In genomic region chr1:51990478-51990965, GRCh38 we compare ENCODE assay signal across 8 cellular contexts. TPM values are rescaled to one million over a fixed set of nuclear protein-coding genes. Genes with fewer than 3 reads are reported as not detected.
DNase-seq lines count a peak whose midpoint lies in the region; ATAC-seq and TF ChIP-seq lines count a peak whose summit lies in the region.

A gene with protein sequence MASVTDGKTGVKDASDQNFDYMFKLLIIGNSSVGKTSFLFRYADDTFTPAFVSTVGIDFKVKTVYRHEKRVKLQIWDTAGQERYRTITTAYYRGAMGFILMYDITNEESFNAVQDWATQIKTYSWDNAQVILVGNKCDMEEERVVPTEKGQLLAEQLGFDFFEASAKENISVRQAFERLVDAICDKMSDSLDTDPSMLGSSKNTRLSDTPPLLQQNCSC (minus strand): TSS chr1:51990700. CDS start chr1:51977117, 13,583 bp downstream.

- no peak within 1 kb of the TSS for H3K9ac ChIP-seq in DND-41 (ENCODE audit: low read depth, low read length)

- no peaks in the 10 kb centered on the region for H3K79me2 ChIP-seq in DND-41 (ENCODE audit: insufficient read depth, low read length)

- no peak within 1 kb of the TSS for H3K4me3 ChIP-seq in DND-41 (ENCODE audit: low read depth in 1 of 2, low read length in 2 of 2)
- H3K4me3 ChIP-seq in HEK293 (ENCODE audit: low read depth, low read length): peak within 1 kb of the TSS; percentile 56

- H3K9me3 ChIP-seq in DND-41 (ENCODE audit: insufficient read depth, low read length, severe bottlenecking) (no peaks in the 10 kb centered on the region), HEK293 (ENCODE audit: control insufficient read depth, insufficient read depth, low read depth, low read length) (no peaks in the 10 kb centered on the region)

- H3K9me3 Mint-ChIP-seq in WTC11: no peaks in the 10 kb centered on the region

- H3K27ac Mint-ChIP-seq in WTC11: peak within 1 kb of the TSS; percentile 57

- H3K4me1 Mint-ChIP-seq in WTC11: peaks cover 26% of the 10 kb centered on the region

- H2AFZ ChIP-seq in DND-41 (ENCODE audit: low read depth, low read length): no peak within 1 kb of the TSS

- POLR2A ChIA-PET in HEK293 (lab: Yijun Ruan, JAX) (interaction anchor here (0.6 kb wide), 1 partner anchor 20 kb away, joined by 3 read pairs; no protein-coding TSS in a partner anchor), WTC11 (lab: Charles Lee) (interaction anchor here (1.2 kb wide), 1 partner anchor 65 kb away, joined by 7 read pairs; the partner anchor contains the start of genes BTF3L4 and TXNDC12)

- H3K36me3 ChIP-seq in DND-41 (ENCODE audit: insufficient read depth, low read length): no peaks in the 10 kb centered on the region
- H3K36me3 ChIP-seq in HEK293 (ENCODE audit: control insufficient read depth in 2 of 2, insufficient read depth in 1 of 2, low read length in 2 of 2): no peaks in the 10 kb centered on the region

- peaks cover 12% of the 10 kb centered on the region for H3K27me3 Mint-ChIP-seq in WTC11 (ENCODE audit: low read depth)

- peaks cover 6% of the 10 kb centered on the region; the same call in 1 of the 2 replicates for H3K36me3 Mint-ChIP-seq in WTC11

- TF ChIP-seq CTCF in DND-41 (IDR thresholded peaks at IDR 0.05; ENCODE audit: borderline replicate concordance, extremely low read depth, low read length, poor library complexity, severe bottlenecking) (no peak), HEK293 (tag by site-specific recombination; IDR thresholded peaks at IDR 0.05) (no peak), WTC11 (IDR thresholded peaks at IDR 0.05) (no peak)

- DNase-seq in DND-41 (no peak), NCI-H187 (lab: John Stamatoyannopoulos, UW) (peak; percentile 75 to 92), WTC11 (ENCODE audit: low spot score) (peak; percentile 99), kidney tubule cell (ENCODE audit: low spot score) (peak; percentile 87)
- DNase-seq in central memory CD4-positive, alpha-beta T cell: peak; percentile 50
- peak; percentile 81 for DNase-seq in stimulated activated CD4-positive, alpha-beta T cell treated with anti-CD3 and anti-CD28 coated beads, Interleukin-4, amount 100 ng/mL, for 24 hours

- no peaks in the 10 kb centered on the region for H4K20me1 ChIP-seq in DND-41 (ENCODE audit: insufficient read depth, low read length)

- CTCF ChIA-PET in HEK293 (lab: Yijun Ruan, JAX) (interaction anchor here (0.6 to 0.9 kb wide), 2 partner anchors 17 to 1117 kb away, joined by 3 to 7 read pairs; no protein-coding TSS in a partner anchor), WTC11 (lab: Charles Lee) (interaction anchor here (0.7 kb wide), 1 partner anchor 59 kb away, joined by 3 read pairs; no protein-coding TSS in a partner anchor)

- H3K4me3 Mint-ChIP-seq in WTC11: peak within 1 kb of the TSS; percentile 82

- H3K4me2 ChIP-seq in DND-41 (ENCODE audit: insufficient read depth, low read length): no peak within 1 kb of the TSS

- H3K27ac ChIP-seq in DND-41 (ENCODE audit: low read length) (no peak within 1 kb of the TSS), HEK293 (ENCODE audit: extremely low read depth, low read depth, low read length) (no peak within 1 kb of the TSS; the same call in 1 of the 2 replicates)

- H3K27me3 ChIP-seq in DND-41 (ENCODE audit: insufficient read depth, low read length, poor library complexity): peaks cover 2% of the 10 kb centered on the region

- H3K4me1 ChIP-seq in DND-41 (ENCODE audit: insufficient read depth, low read length) (no peaks in the 10 kb centered on the region), HEK293 (ENCODE audit: control insufficient read depth, insufficient read depth, low read length) (no peaks in the 10 kb centered on the region)

- ATAC-seq in DND-41 (ENCODE audit: insufficient read depth, low read depth) (peak; percentile 19; the same call in 2 of the 3 replicates), WTC11 (peak; percentile 99), HG03378 (IDR thresholded peaks at IDR 0.05; ENCODE audit: unreplicated experiment) (no peak)

TF ChIP-seq in HEK293, 187 proteins besides CTCF, POLR2A, EP300 and RAD21 (continues in another document):
- TF ChIP-seq ZNF341 (tag by site-specific recombination; IDR thresholded peaks at IDR 0.05; ENCODE audit: low read depth) (no peak), ZNF404 (tag by site-specific recombination; IDR thresholded peaks at IDR 0.05) (no peak), ZNF174 (tag by site-specific recombination; IDR thresholded peaks at IDR 0.05) (no peak), ZNF600 (tag by site-specific recombination; IDR thresholded peaks at IDR 0.05) (0 out of 2 replicates have a peak, but pooled peaks have one; percentile 18), KLF1 (tag by site-specific recombination; IDR thresholded peaks at IDR 0.05) (peak; percentile 70), ZNF654 (tag by site-specific recombination; IDR thresholded peaks at IDR 0.05; ENCODE audit: low read depth) (no peak), ZNF391 (tag by site-specific recombination; IDR thresholded peaks at IDR 0.05; ENCODE audit: borderline replicate concordance, low read depth) (no peak), ZBTB1 (tag by site-specific recombination; IDR thresholded peaks at IDR 0.05) (no peak), ZSCAN23 (tag by site-specific recombination; IDR thresholded peaks at IDR 0.05) (no peak), ZEB2 (tag by site-specific recombination; IDR thresholded peaks at IDR 0.05) (peak; percentile 26; the same call in 1 of the 2 replicates)
- TF ChIP-seq, protein P1, sequence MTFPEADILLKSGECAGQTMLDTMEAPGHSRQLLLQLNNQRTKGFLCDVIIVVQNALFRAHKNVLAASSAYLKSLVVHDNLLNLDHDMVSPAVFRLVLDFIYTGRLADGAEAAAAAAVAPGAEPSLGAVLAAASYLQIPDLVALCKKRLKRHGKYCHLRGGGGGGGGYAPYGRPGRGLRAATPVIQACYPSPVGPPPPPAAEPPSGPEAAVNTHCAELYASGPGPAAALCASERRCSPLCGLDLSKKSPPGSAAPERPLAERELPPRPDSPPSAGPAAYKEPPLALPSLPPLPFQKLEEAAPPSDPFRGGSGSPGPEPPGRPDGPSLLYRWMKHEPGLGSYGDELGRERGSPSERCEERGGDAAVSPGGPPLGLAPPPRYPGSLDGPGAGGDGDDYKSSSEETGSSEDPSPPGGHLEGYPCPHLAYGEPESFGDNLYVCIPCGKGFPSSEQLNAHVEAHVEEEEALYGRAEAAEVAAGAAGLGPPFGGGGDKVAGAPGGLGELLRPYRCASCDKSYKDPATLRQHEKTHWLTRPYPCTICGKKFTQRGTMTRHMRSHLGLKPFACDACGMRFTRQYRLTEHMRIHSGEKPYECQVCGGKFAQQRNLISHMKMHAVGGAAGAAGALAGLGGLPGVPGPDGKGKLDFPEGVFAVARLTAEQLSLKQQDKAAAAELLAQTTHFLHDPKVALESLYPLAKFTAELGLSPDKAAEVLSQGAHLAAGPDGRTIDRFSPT (tag by site-specific recombination; IDR thresholded peaks at IDR 0.05): no peak

TF ChIP-seq in WTC11, 78 proteins besides CTCF, POLR2A, EP300 and RAD21 (continues in another document):
- 0 out of 2 replicates have a peak, but pooled peaks have one; percentile 51 for TF ChIP-seq FOXP4 (CRISPR knock-in tag; IDR thresholded peaks at IDR 0.05)
- no peak for TF ChIP-seq TEAD4 (CRISPR knock-in tag; IDR thresholded peaks at IDR 0.05)
- 0 out of 2 replicates have a peak, but pooled peaks have one; percentile 15 for TF ChIP-seq FOXK1 (CRISPR knock-in tag; IDR thresholded peaks at IDR 0.05)
- peak; percentile 69 for TF ChIP-seq SP1 (CRISPR knock-in tag; conservative IDR thresholded peaks at IDR 0.05)
- no peak for TF ChIP-seq AFF4 (CRISPR knock-in tag; IDR thresholded peaks at IDR 0.05; ENCODE audit: borderline replicate concordance)

RNA-seq across cellular contexts. Expression of the gene that starts here (rescaled TPM):
- total RNA-seq in WTC11 (2021): 33.7 to 36.9 TPM (median 34.1 TPM) in 3 replicates
